8 cellular contexts compared by ENCODE assay signal in the genomic region with DNA sequence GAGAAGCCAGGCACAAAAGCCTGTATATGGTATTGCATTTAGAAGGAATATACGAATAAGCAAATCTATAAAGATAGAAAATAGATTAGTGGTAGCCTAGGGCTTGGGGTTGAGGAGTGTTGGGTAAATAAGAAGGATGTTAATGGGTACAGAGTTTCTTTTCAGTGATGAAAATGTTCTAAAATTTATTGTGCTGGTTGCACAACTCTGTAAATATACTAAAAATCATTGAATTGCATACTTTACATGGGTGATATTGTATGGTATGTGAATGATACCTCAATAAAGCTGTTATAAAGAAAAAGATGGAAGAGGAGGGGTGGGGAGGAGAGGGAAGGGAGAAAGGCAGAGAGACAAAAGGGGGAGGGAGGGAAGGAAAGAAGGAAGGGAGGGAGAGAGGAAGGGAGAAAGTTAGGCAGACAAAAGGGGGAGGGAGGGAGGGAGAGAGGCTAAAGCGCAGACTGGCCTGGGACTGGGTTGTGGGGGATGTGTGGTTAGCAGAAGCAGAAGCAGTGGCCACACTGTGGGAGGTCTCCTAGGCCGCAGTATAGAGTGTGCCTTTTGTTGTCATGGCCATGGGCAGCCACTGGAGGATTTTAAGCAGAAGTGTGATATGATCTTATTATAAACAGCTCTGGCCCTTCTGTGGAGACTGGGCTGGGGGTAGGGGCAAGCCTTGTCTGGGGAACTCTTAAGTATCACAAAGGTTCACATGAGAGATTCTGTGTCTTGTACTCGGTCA.
DNase-seq lines count a peak whose midpoint lies in the region; ATAC-seq and TF ChIP-seq lines count a peak whose summit lies in the region.

No MANE protein-coding gene starts in this region.

- no peaks in the 10 kb centered on the region for H3K36me3 ChIP-seq in NT2/D1 (ENCODE audit: insufficient read depth, insufficient read length, low read length)

- H3K4me3 ChIP-seq in NT2/D1 (ENCODE audit: insufficient read length, low read depth), result no peak overlapping the region

- H3K27me3 Mint-ChIP-seq in endothelial cell (ENCODE audit: unreplicated experiment), result peaks cover 6% of the 10 kb centered on the region

- H3K4me1 Mint-ChIP-seq in endothelial cell (ENCODE audit: unreplicated experiment), result peaks cover 12% of the 10 kb centered on the region

- H3K9me3 Mint-ChIP-seq in endothelial cell (ENCODE audit: unreplicated experiment), result no peaks in the 10 kb centered on the region

- no peak overlapping the region for H3K27ac Mint-ChIP-seq in endothelial cell (ENCODE audit: unreplicated experiment)

- DNase-seq in NT2/D1 (ENCODE audit: low read depth, low spot score), result peak; percentile 36
- DNase-seq in left lobe of liver (ENCODE audit: low spot score), result no peak
- no peak for DNase-seq in activated effector memory CD4-positive, alpha-beta T cell treated with anti-CD3 and anti-CD28 coated beads, Interleukin-2, amount 50 U/mL, for 16 hours
- no peak for DNase-seq in endothelial cell (ENCODE audit: low spot score)
- no peak for DNase-seq in epidermal melanocyte (ENCODE audit: insufficient read length, low spot score)
- DNase-seq in AG20443 (ENCODE audit: low spot score), result no peak

- TF ChIP-seq CTCF in endothelial cell (IDR thresholded peaks at IDR 0.05; ENCODE audit: unreplicated experiment), result no peak

- H3K9me3 ChIP-seq in NT2/D1 (ENCODE audit: insufficient read depth, low read length), result no peaks in the 10 kb centered on the region

- ATAC-seq in GM18511 (IDR thresholded peaks at IDR 0.05; ENCODE audit: unreplicated experiment) (peak; percentile 85), HG02623 (IDR thresholded peaks at IDR 0.05; ENCODE audit: unreplicated experiment) (peak; percentile 51), left lobe of liver (peak; percentile 34)

- H3K9ac ChIP-seq in NT2/D1 (ENCODE audit: insufficient read length, low read depth), result no peak overlapping the region

- no peaks in the 10 kb centered on the region for H3K36me3 Mint-ChIP-seq in endothelial cell (ENCODE audit: low read depth, unreplicated experiment)

- H3K4me1 ChIP-seq in NT2/D1 (ENCODE audit: insufficient read depth, insufficient read length), result no peaks in the 10 kb centered on the region

- H3K27me3 ChIP-seq in NT2/D1 (ENCODE audit: insufficient read depth, insufficient read length), result no peaks in the 10 kb centered on the region

- H3K4me3 Mint-ChIP-seq in endothelial cell (ENCODE audit: unreplicated experiment), result no peak overlapping the region

Comparison
In these comparisons a context has a peak if more than half of its experiments do, and no peak if none do; other contexts are left out.
1. ATAC-seq: peak in every context shown above with its lines; median percentile 85 in GM18511; 51 in HG02623; 34 in left lobe of liver.